In genomic region chr19:39997595-39998216, GRCh38 we compare ENCODE assay signal across 1 cellular context.
TF ChIP-seq lines count a peak whose summit lies in the region.

No MANE protein-coding gene starts in this region.

TF ChIP-seq in GM12878, 131 proteins besides CTCF, POLR2A, EP300 and RAD21:
- TF ChIP-seq PKNOX1 (IDR thresholded peaks at IDR 0.05) (peak; percentile 47; the same call in 1 of the 2 replicates), STAT1 (conservative IDR thresholded peaks at IDR 0.05) (no peak), MLLT1 (IDR thresholded peaks at IDR 0.05) (0 out of 2 replicates have a peak, but pooled peaks have one; percentile 26), MYC (IDR thresholded peaks at IDR 0.05; ENCODE audit: insufficient read depth, insufficient read length, insufficient replicate concordance, low read length, severe bottlenecking) (no peak), BHLHE40 (IDR thresholded peaks at IDR 0.05; ENCODE audit: borderline replicate concordance in 1 of 2, low read depth in 2 of 2, low read length in 1 of 2) (no peak), IKZF1 (conservative IDR thresholded peaks at IDR 0.05) (no peak), ZNF622 (IDR thresholded peaks at IDR 0.05) (no peak), ATF7 (IDR thresholded peaks at IDR 0.05; ENCODE audit: low read depth) (no peak), YBX1 (IDR thresholded peaks at IDR 0.05) (no peak), SMAD5 (IDR thresholded peaks at IDR 0.05; ENCODE audit: low read depth) (no peak), USF2 (IDR thresholded peaks at IDR 0.05; ENCODE audit: borderline replicate concordance, low read depth, low read length) (no peak), HDGF (IDR thresholded peaks at IDR 0.05) (no peak), IRF4 (IDR thresholded peaks at IDR 0.05; ENCODE audit: low read depth, low read length) (no peak), RUNX3 (IDR thresholded peaks at IDR 0.05; ENCODE audit: low read length) (peak; percentile 66), SUPT20H (IDR thresholded peaks at IDR 0.05; ENCODE audit: borderline replicate concordance, control insufficient read depth, low read depth, low read length) (no peak), RBBP5 (conservative IDR thresholded peaks at IDR 0.05) (no peak), ZNF274 (IDR thresholded peaks at IDR 0.05; ENCODE audit: insufficient read depth, insufficient read length) (no peak), TCF7 (IDR thresholded peaks at IDR 0.05; ENCODE audit: borderline replicate concordance) (peak; percentile 34; the same call in 1 of the 2 replicates), ZNF592 (IDR thresholded peaks at IDR 0.05) (no peak), TCF12 (IDR thresholded peaks at IDR 0.05; ENCODE audit: low read depth, low read length) (peak; percentile 48; the same call in 1 of the 2 replicates)
